ENCODE assay signal across 19 cellular contexts in the genomic region with DNA sequence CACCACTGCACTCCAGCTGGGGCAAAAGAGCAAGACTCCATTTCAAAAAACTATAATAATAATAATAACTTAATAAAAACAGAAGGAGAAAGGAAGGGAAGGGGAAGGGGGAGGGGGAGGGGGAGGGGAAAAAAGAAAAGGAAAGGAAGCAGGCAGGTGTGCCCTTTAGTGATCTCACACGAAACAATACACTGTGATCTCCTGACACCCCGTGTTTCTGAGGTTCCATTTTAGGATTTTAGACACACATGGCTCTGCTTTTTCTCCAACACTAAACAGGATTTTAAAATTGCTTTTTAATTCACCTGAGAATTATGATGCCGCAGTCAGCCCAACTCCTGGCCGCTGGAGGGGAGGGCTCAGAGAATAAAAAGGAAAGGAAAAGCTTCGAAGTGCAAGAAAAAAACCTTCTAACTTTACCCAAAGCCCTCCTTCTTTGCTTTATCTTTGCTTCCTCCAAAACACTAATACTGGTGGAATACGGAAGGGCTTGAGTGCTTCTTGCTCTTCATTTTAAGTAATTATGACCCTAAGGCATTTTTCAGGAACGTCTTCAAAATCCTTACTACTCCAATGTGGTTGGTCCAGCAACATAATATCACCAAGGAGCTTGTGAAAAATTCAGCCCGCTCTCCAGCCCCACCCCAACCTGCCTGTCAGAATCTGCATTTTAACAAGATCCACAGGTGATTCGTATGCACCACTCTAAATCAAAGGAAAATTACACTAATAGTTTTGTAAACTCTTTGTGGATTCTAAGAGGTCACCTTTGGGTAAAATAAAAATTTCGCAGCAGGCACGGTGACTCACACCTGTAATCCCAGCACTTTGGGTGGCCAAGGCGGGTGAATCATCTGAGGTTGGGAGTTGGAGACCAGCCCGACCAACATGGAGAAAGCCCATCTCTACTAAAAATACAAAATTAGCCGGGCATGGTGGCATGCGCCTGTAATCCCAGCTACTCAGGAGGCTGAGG.
DNase-seq lines count a peak whose midpoint lies in the region; FAIRE-seq and TF ChIP-seq lines count a peak whose summit lies in the region.
"Had no signal": no experiment of that assay in that cellular context is flagged by ENCODE, and none has a peak within 500 bp of the region (broad histone marks: within the 10 kb centered on the region; RNA-seq: fewer than 3 reads in every experiment).

No MANE protein-coding gene starts in this region.

- DNase-seq in MCF 10A (ENCODE audit: unreplicated experiment) (peak; percentile 90), breast epithelium (ENCODE audit: low spot score in 2 of 2) (no peak), SJSA1 (ENCODE audit: low read depth in 1 of 2, low spot score in 2 of 2) (peak; percentile 92 to 93), fibroblast of mammary gland (ENCODE audit: low read depth) (peak; percentile 68), urothelium cell line (ENCODE audit: low spot score) (peak; percentile 43), GF-D8 (lab: John Stamatoyannopoulos, UW) (no peak), small intestine (no peak)
- no peak for DNase-seq in stimulated activated CD4-positive, alpha-beta T cell treated with anti-CD3 and anti-CD28 coated beads, Interleukin-4, amount 100 ng/mL, for 4 hours
- DNase-seq: CD8-positive, alpha-beta T cell; kidney glomerular epithelial cell; NCI-H1930; NCI-H748 treated with DMSO at 0.1 percent for 48 hours had no signal

- H3K27ac ChIP-seq in breast epithelium (peak overlapping the region in 1 of 2 donors; percentile 70), SJSA1 (peak overlapping the region; percentile 51), small intestine (ENCODE audit: low read depth in 1 of 2, low read length in 1 of 2) (no peak overlapping the region)
- H3K27ac ChIP-seq: HL-60 had no signal

- CTCF ChIA-PET in MCF 10A (lab: Yijun Ruan, JAX), result interaction anchor here (0.6 to 2.0 kb wide), 6 partner anchors 11 to 320 kb away, joined by 3 to 8 read pairs (median 4); no protein-coding TSS in a partner anchor

- no peaks in the 10 kb centered on the region for H3K9me3 Mint-ChIP-seq in MCF 10A (ENCODE audit: unreplicated experiment)

- no peak for TF ChIP-seq CTCF in MCF 10A (IDR thresholded peaks at IDR 0.05; ENCODE audit: unreplicated experiment)
- no peak for TF ChIP-seq CTCF in breast epithelium (IDR thresholded peaks at IDR 0.05)
- TF ChIP-seq CTCF in fibroblast of mammary gland (conservative IDR thresholded peaks at IDR 0.05; ENCODE audit: control insufficient read depth, insufficient read depth, low read depth, low read length), result no peak

- H3K4me3 ChIP-seq in breast epithelium, result no peak overlapping the region
- H3K4me3 ChIP-seq in SJSA1, result no peak overlapping the region
- H3K4me3 ChIP-seq in fibroblast of mammary gland (ENCODE audit: control insufficient read depth, low read depth, low read length), result no peak overlapping the region
- no peak overlapping the region for H3K4me3 ChIP-seq in small intestine (ENCODE audit: low read depth in 1 of 2, low read length in 2 of 2)

- FAIRE-seq in urothelium cell line (lab: Jason Lieb, UNC), result peak; percentile 40
- FAIRE-seq in small intestine (lab: Jason Lieb, UNC), result no peak
- FAIRE-seq: A204.1, GM12892 had no signal

- H3K4me1 ChIP-seq in breast epithelium, result no peaks in the 10 kb centered on the region
- peaks cover 63% of the 10 kb centered on the region for H3K4me1 ChIP-seq in SJSA1 (replicated peaks)
- H3K4me1 ChIP-seq in small intestine (ENCODE audit: control insufficient read depth in 2 of 2, insufficient read depth in 1 of 2, low read depth in 1 of 2, low read length in 1 of 2), result peaks cover 4 to 6% of the 10 kb centered on the region in 2 donors

- H3K36me3 Mint-ChIP-seq in MCF 10A (ENCODE audit: insufficient read depth, unreplicated experiment), result peaks cover 11% of the 10 kb centered on the region
- H3K36me3 Mint-ChIP-seq: activated naive CD4-positive, alpha-beta T cell treated with anti-CD3 and anti-CD28 coated beads, Interleukin-2, amount 50 U/mL, for 24 hours; CD8-positive, alpha-beta T cell had no signal

- H3K27ac Mint-ChIP-seq in MCF 10A (ENCODE audit: low read depth, unreplicated experiment), result peak overlapping the region; percentile 54
- H3K27ac Mint-ChIP-seq: activated naive CD4-positive, alpha-beta T cell treated with anti-CD3 and anti-CD28 coated beads, Interleukin-2, amount 50 U/mL, for 24 hours; CD8-positive, alpha-beta T cell; progenitor cell of endocrine pancreas; T-helper 2 cell treated with Interferon-gamma antibody and Interleukin-4, amounts not matched to agents 5 μg/mL and 100 μg/mL, for 36 hours had no signal

- H3K36me3 ChIP-seq in breast epithelium (no peaks in the 10 kb centered on the region), SJSA1 (peaks cover 35% of the 10 kb centered on the region), small intestine (ENCODE audit: control insufficient read depth in 2 of 2, insufficient read depth in 2 of 2, low read length in 2 of 2) (no peaks in the 10 kb centered on the region)

- H3K4me1 Mint-ChIP-seq in MCF 10A (ENCODE audit: insufficient read depth, unreplicated experiment), result peaks cover 18% of the 10 kb centered on the region
- H3K4me1 Mint-ChIP-seq: activated naive CD4-positive, alpha-beta T cell treated with anti-CD3 and anti-CD28 coated beads, Interleukin-2, amount 50 U/mL, for 24 hours; central memory CD8-positive, alpha-beta T cell had no signal

- no peaks in the 10 kb centered on the region for H3K27me3 Mint-ChIP-seq in MCF 10A (ENCODE audit: insufficient read depth, unreplicated experiment)
- H3K27me3 Mint-ChIP-seq: central memory CD8-positive, alpha-beta T cell; progenitor cell of endocrine pancreas had no signal

- intact Hi-C loops in MCF 10A (cut with micrococcal nuclease) (no loop called here), breast epithelium (cut with DNase I; ENCODE audit: low total_unique reads) (no loop called here)

- H3K27me3 ChIP-seq in breast epithelium (no peaks in the 10 kb centered on the region), SJSA1 (replicated peaks) (no peaks in the 10 kb centered on the region), small intestine (ENCODE audit: control insufficient read depth in 2 of 2, insufficient read depth in 2 of 2, low read length in 2 of 2) (no peaks in the 10 kb centered on the region)

- H3K4me3 Mint-ChIP-seq in MCF 10A (ENCODE audit: unreplicated experiment), result peak overlapping the region; percentile 35
- H3K4me3 Mint-ChIP-seq: activated naive CD4-positive, alpha-beta T cell treated with anti-CD3 and anti-CD28 coated beads, Interleukin-2, amount 50 U/mL, for 24 hours; CD8-positive, alpha-beta T cell; central memory CD8-positive, alpha-beta T cell; T-helper 2 cell treated with Interferon-gamma antibody and Interleukin-4, amounts not matched to agents 5 μg/mL and 100 μg/mL, for 36 hours had no signal

- WGBS in small intestine, 3 donors, result 87 to 89% (median 88%) methylated on average over 15 of the region's 15 CpGs

- no TSS peak for BruUV-seq in MCF 10A (replicated peaks; lab: Mats Ljungman, UMichigan)

- POLR2A ChIA-PET in MCF 10A (lab: Yijun Ruan, JAX), result interaction anchor here (0.7 to 2.6 kb wide), 2 partner anchors 43 to 1368 kb away, joined by 4 to 12 read pairs; no protein-coding TSS in a partner anchor

- H3K9me3 ChIP-seq in breast epithelium (peaks cover 0 to 8% of the 10 kb centered on the region in 2 donors), SJSA1 (replicated peaks) (peaks cover 7% of the 10 kb centered on the region; the same call in 1 of the 2 replicates), small intestine (ENCODE audit: control insufficient read depth, low read depth) (no peaks in the 10 kb centered on the region)

- no peak for TF ChIP-seq POLR2A in breast epithelium (IDR thresholded peaks at IDR 0.05)

Comparison
In these comparisons a context has a peak if more than half of its experiments do, and no peak if none do; other contexts are left out.
1. DNase-seq: peak in MCF 10A (single experiment), SJSA1 (2 of 2), fibroblast of mammary gland (single experiment) and urothelium cell line (single experiment); none in breast epithelium (0 of 2), GF-D8 (single experiment), stimulated activated CD4-positive, alpha-beta T cell treated with anti-CD3 and anti-CD28 coated beads, Interleukin-4, amount 100 ng/mL, for 4 hours (0 of 2) and small intestine (single experiment).